25 cellular contexts compared by ENCODE assay signal in genomic region chr11:109648804-109649203, GRCh38.
"Had no signal": no experiment of that assay in that cellular context is flagged by ENCODE, and none has a peak within 500 bp of the region (broad histone marks: within the 10 kb centered on the region; RNA-seq: fewer than 3 reads in every experiment).

No MANE protein-coding gene starts in this region.

- H2AFZ ChIP-seq: hepatocyte had no signal

- H3K9me3 ChIP-seq: esophagus muscularis mucosa, esophagus squamous epithelium, gastrocnemius medialis, gastroesophageal sphincter, heart left ventricle, heart right ventricle had no signal

- DNase-seq: cortex of kidney; dermis blood vessel endothelial cell; dorsolateral prefrontal cortex; effector CD4-positive, alpha-beta T cell; effector CD8-positive, alpha-beta T cell; effector memory CD4-positive, alpha-beta T cell; effector memory CD8-positive, alpha-beta T cell; endodermal cell; erythroblast; esophagus squamous epithelium; foreskin fibroblast; foreskin keratinocyte; foreskin melanocyte; gastrocnemius medialis; glutamatergic neuron; head of caudate nucleus; heart left ventricle; heart right ventricle; hippocampal formation had no signal

- H3K4me3 ChIP-seq: coronary artery, dorsolateral prefrontal cortex, esophagus muscularis mucosa, esophagus squamous epithelium, gastrocnemius medialis, gastroesophageal sphincter, heart left ventricle, heart right ventricle, hepatocyte had no signal

- H3K4me1 ChIP-seq: esophagus muscularis mucosa, esophagus squamous epithelium, foreskin keratinocyte, gastrocnemius medialis had no signal

- H3K36me3 ChIP-seq: esophagus muscularis mucosa, esophagus squamous epithelium, gastrocnemius medialis, gastroesophageal sphincter, heart left ventricle, heart right ventricle had no signal

- H3K27me3 ChIP-seq: esophagus muscularis mucosa, esophagus squamous epithelium, foreskin keratinocyte, gastrocnemius medialis, gastroesophageal sphincter, heart left ventricle, heart right ventricle had no signal

- H3K4me2 ChIP-seq: hepatocyte had no signal

- ATAC-seq: effector memory CD8-positive, alpha-beta T cell; esophagus mucosa; foreskin keratinocyte; gastrocnemius medialis; gastroesophageal sphincter; heart left ventricle; heart right ventricle had no signal

- H3K79me2 ChIP-seq: hepatocyte had no signal

- H3K27ac ChIP-seq: coronary artery, dorsolateral prefrontal cortex, epithelial cell of prostate, esophagus muscularis mucosa, esophagus squamous epithelium, foreskin keratinocyte, gastrocnemius medialis, gastroesophageal sphincter, heart left ventricle, heart right ventricle, hepatocyte had no signal
